Comparison of ENCODE assay signal across 1 cellular context in the genomic region with DNA sequence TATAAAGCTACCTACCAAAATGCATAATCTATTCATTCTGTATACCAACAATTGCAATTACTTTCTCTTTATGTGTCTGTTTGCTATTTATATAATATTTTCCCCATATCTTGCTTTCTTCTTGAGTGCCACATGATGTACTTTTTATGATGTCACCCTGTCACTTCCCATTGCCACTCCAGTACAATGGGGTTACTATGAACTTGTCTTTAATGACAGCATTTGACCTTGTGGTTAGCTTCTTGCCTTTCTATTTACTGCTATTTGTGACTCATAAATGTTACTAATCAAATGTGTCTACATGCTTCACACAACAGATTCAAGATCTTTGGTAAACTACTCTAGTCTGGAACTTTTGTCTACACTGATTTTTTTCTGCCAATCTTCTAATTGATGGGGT.
TF ChIP-seq lines count a peak whose summit lies in the region.

No MANE protein-coding gene starts in this region.

TF ChIP-seq in K562, 482 proteins besides CTCF, POLR2A, EP300 and RAD21 (continued from another document):
- TF ChIP-seq RBM39 (optimal IDR thresholded peaks at IDR 0.05; ENCODE audit: low read depth, low read length) (no peak), KLF6 (CRISPR knock-in tag; IDR thresholded peaks at IDR 0.05; ENCODE audit: borderline replicate concordance) (no peak), PPARD (CRISPR knock-in tag; IDR thresholded peaks at IDR 0.05) (no peak), BRCA1 (IDR thresholded peaks at IDR 0.05) (no peak), BRCA1 (CRISPR knock-in tag; IDR thresholded peaks at IDR 0.05) (no peak)
TF ChIP-seq in K562: peak in this region for 0.
